ENCODE assay signal across 13 cellular contexts in genomic region chr1:168580290-168580689, GRCh38. TPM values are rescaled to one million over a fixed set of nuclear protein-coding genes. Genes with fewer than 3 reads are reported as not detected.
DNase-seq lines count a peak whose midpoint lies in the region; ATAC-seq and TF ChIP-seq lines count a peak whose summit lies in the region.
"Not testable (repeated sequence)": the region's sequence is repeated elsewhere in the genome, so short reads cannot be mapped to it uniquely, and the experiment has no call there.
"Had no signal": no experiment of that assay in that cellular context is flagged by ENCODE, and none has a peak within 500 bp of the region (broad histone marks: within the 10 kb centered on the region; RNA-seq: fewer than 3 reads in every experiment).

No MANE protein-coding gene starts in this region.

- H3K36me3 Mint-ChIP-seq in activated CD4-positive, alpha-beta memory T cell treated with anti-CD3 and anti-CD28 coated beads for 36 hours; activated T-cell treated with anti-CD3 and anti-CD28 coated beads, Interleukin-2, amount 50 U/mL, for 72 hours (ENCODE audit: insufficient read depth in 2 of 2); effector memory CD8-positive, alpha-beta T cell (ENCODE audit: insufficient read depth): not testable (repeated sequence)
- peaks cover 31% of the 10 kb centered on the region for H3K36me3 Mint-ChIP-seq in activated naive CD8-positive, alpha-beta T cell treated with anti-CD3 and anti-CD28 coated beads, Interleukin-2, amount 10 ng/mL, durations not matched to agents 7 days and 5 days

- intact Hi-C loops in activated CD4-positive, alpha-beta memory T cell treated with anti-CD3 and anti-CD28 coated beads for 36 hours (cut with micrococcal nuclease) = not testable (repeated sequence)

- not testable (repeated sequence) for H3K4me1 Mint-ChIP-seq in activated CD4-positive, alpha-beta memory T cell treated with anti-CD3 and anti-CD28 coated beads for 36 hours (ENCODE audit: low read depth)
- H3K4me1 Mint-ChIP-seq in activated T-cell treated with anti-CD3 and anti-CD28 coated beads, Interleukin-2, amount 50 U/mL, for 72 hours (ENCODE audit: low read depth) = peaks cover 18% of the 10 kb centered on the region
- peaks cover 30% of the 10 kb centered on the region for H3K4me1 Mint-ChIP-seq in activated naive CD8-positive, alpha-beta T cell treated with anti-CD3 and anti-CD28 coated beads, Interleukin-2, amount 10 ng/mL, durations not matched to agents 7 days and 5 days
- peaks cover 13 to 26% of the 10 kb centered on the region in 2 donors for H3K4me1 Mint-ChIP-seq in effector memory CD8-positive, alpha-beta T cell (ENCODE audit: low read depth in 2 of 2)
- peaks cover 18% of the 10 kb centered on the region for H3K4me1 Mint-ChIP-seq in stimulated activated naive CD8-positive, alpha-beta T cell treated with anti-CD3 and anti-CD28 coated beads, Interleukin-15, amount 100 ng/mL, for 72 hours

- not testable (repeated sequence) for H3K27me3 Mint-ChIP-seq in activated CD4-positive, alpha-beta memory T cell treated with anti-CD3 and anti-CD28 coated beads for 36 hours; activated T-cell treated with anti-CD3 and anti-CD28 coated beads, Interleukin-2, amount 50 U/mL, for 72 hours (ENCODE audit: low read depth); activated naive CD8-positive, alpha-beta T cell treated with anti-CD3 and anti-CD28 coated beads, Interleukin-2, amount 10 ng/mL, durations not matched to agents 7 days and 5 days; effector memory CD8-positive, alpha-beta T cell; stimulated activated naive CD8-positive, alpha-beta T cell treated with anti-CD3 and anti-CD28 coated beads, Interleukin-15, amount 100 ng/mL, for 72 hours

- peak; percentile 9 for DNase-seq in GM12865 (ENCODE audit: low read depth)
- DNase-seq in activated CD4-positive, alpha-beta memory T cell treated with anti-CD3 and anti-CD28 coated beads for 36 hours = peak; percentile 23
- peak; percentile 20 to 33 for DNase-seq in activated T-cell treated with anti-CD3 and anti-CD28 coated beads, Interleukin-2, amount 50 U/mL, for 72 hours
- not testable (repeated sequence) for DNase-seq in activated naive CD8-positive, alpha-beta T cell treated with anti-CD3 and anti-CD28 coated beads, Interleukin-2, amount 10 ng/mL, durations not matched to agents 7 days and 5 days; effector memory CD8-positive, alpha-beta T cell
- peak; percentile 11 for DNase-seq in stimulated activated CD4-positive, alpha-beta T cell treated with anti-CD3 and anti-CD28 coated beads, Interleukin-1b, Interleukin-23, amount 100 ng/mL, for 48 hours
- peak in 1 of 2 donors; percentile 29 for DNase-seq in stimulated activated naive CD8-positive, alpha-beta T cell treated with anti-CD3 and anti-CD28 coated beads, Interleukin-15, amount 100 ng/mL, for 72 hours

- POLR2A ChIA-PET in activated CD4-positive, alpha-beta memory T cell treated with anti-CD3 and anti-CD28 coated beads for 36 hours (lab: Charles Lee); activated naive CD8-positive, alpha-beta T cell treated with anti-CD3 and anti-CD28 coated beads, Interleukin-2, amount 10 ng/mL, durations not matched to agents 7 days and 5 days (lab: Charles Lee): not testable (repeated sequence)

- ATAC-seq in activated T-cell treated with anti-CD3 and anti-CD28 coated beads, Interleukin-2, amount 50 U/mL, for 72 hours (replicated peaks in 1 of 2) = peak; percentile 77 to 85
- ATAC-seq in activated naive CD8-positive, alpha-beta T cell treated with anti-CD3 and anti-CD28 coated beads, Interleukin-2, amount 10 ng/mL, durations not matched to agents 7 days and 5 days (ENCODE audit: low read depth); effector memory CD8-positive, alpha-beta T cell (replicated peaks): not testable (repeated sequence)
- ATAC-seq in stimulated activated naive CD8-positive, alpha-beta T cell treated with anti-CD3 and anti-CD28 coated beads, Interleukin-15, amount 100 ng/mL, for 72 hours = peak; percentile 64

- not testable (repeated sequence) for TF ChIP-seq CTCF in GM12865 (IDR thresholded peaks at IDR 0.05; ENCODE audit: insufficient read depth, low read depth, low read length, missing control alignments)

- not testable (repeated sequence) for H3K4me3 ChIP-seq in GM12865 (ENCODE audit: low read depth, low read length)

- CTCF ChIA-PET in activated CD4-positive, alpha-beta memory T cell treated with anti-CD3 and anti-CD28 coated beads for 36 hours (lab: Charles Lee) = not testable (repeated sequence)

- H3K27ac Mint-ChIP-seq in activated CD4-positive, alpha-beta memory T cell treated with anti-CD3 and anti-CD28 coated beads for 36 hours; activated T-cell treated with anti-CD3 and anti-CD28 coated beads, Interleukin-2, amount 50 U/mL, for 72 hours; activated naive CD8-positive, alpha-beta T cell treated with anti-CD3 and anti-CD28 coated beads, Interleukin-2, amount 10 ng/mL, durations not matched to agents 7 days and 5 days; stimulated activated naive CD8-positive, alpha-beta T cell treated with anti-CD3 and anti-CD28 coated beads, Interleukin-15, amount 100 ng/mL, for 72 hours: not testable (repeated sequence)
- H3K27ac Mint-ChIP-seq in effector memory CD8-positive, alpha-beta T cell = peak overlapping the region; percentile 57 to 90

- not testable (repeated sequence) for H3K9me3 Mint-ChIP-seq in activated CD4-positive, alpha-beta memory T cell treated with anti-CD3 and anti-CD28 coated beads for 36 hours; activated T-cell treated with anti-CD3 and anti-CD28 coated beads, Interleukin-2, amount 50 U/mL, for 72 hours; activated naive CD8-positive, alpha-beta T cell treated with anti-CD3 and anti-CD28 coated beads, Interleukin-2, amount 10 ng/mL, durations not matched to agents 7 days and 5 days; effector memory CD8-positive, alpha-beta T cell; stimulated activated naive CD8-positive, alpha-beta T cell treated with anti-CD3 and anti-CD28 coated beads, Interleukin-15, amount 100 ng/mL, for 72 hours

- not testable (repeated sequence) for H3K4me3 Mint-ChIP-seq in activated CD4-positive, alpha-beta memory T cell treated with anti-CD3 and anti-CD28 coated beads for 36 hours; activated T-cell treated with anti-CD3 and anti-CD28 coated beads, Interleukin-2, amount 50 U/mL, for 72 hours; stimulated activated naive CD8-positive, alpha-beta T cell treated with anti-CD3 and anti-CD28 coated beads, Interleukin-15, amount 100 ng/mL, for 72 hours
- H3K4me3 Mint-ChIP-seq in activated naive CD8-positive, alpha-beta T cell treated with anti-CD3 and anti-CD28 coated beads, Interleukin-2, amount 10 ng/mL, durations not matched to agents 7 days and 5 days = peak overlapping the region; percentile 18
- H3K4me3 Mint-ChIP-seq in effector memory CD8-positive, alpha-beta T cell = peak overlapping the region; percentile 73 to 82

RNA-seq across cellular contexts. Expression of gene XCL1, which starts 3.9 kb away (rescaled TPM):
- 1 to 10 TPM in 1 of 2 experiments, under 1 TPM in 1; 0.97 to 1.2 TPM for total RNA-seq in activated CD4-positive, alpha-beta memory T cell treated with anti-CD3 and anti-CD28 coated beads for 36 hours
- 10 to 100 TPM; 11.7 to 27.8 TPM for total RNA-seq in activated T-cell treated with anti-CD3 and anti-CD28 coated beads, Interleukin-2, amount 50 U/mL, for 72 hours
- total RNA-seq in activated naive CD8-positive, alpha-beta T cell treated with anti-CD3 and anti-CD28 coated beads, Interleukin-2, amount 10 ng/mL, durations not matched to agents 7 days and 5 days = 10 to 100 TPM; 22.8 to 27.1 TPM
- total RNA-seq: A673, Calu3, GM23248, H4, HT-29 had no signal

RNA-seq across cellular contexts. Expression of gene XCL2, which starts 36.5 kb away (rescaled TPM):
- 1 to 10 TPM in 1 of 2 experiments, under 1 TPM in 1; 0.75 to 1.1 TPM for total RNA-seq in activated CD4-positive, alpha-beta memory T cell treated with anti-CD3 and anti-CD28 coated beads for 36 hours
- total RNA-seq in activated T-cell treated with anti-CD3 and anti-CD28 coated beads, Interleukin-2, amount 50 U/mL, for 72 hours = 10 to 100 TPM; 15.7 to 51.0 TPM
- 10 to 100 TPM; 15.4 to 19.3 TPM for total RNA-seq in activated naive CD8-positive, alpha-beta T cell treated with anti-CD3 and anti-CD28 coated beads, Interleukin-2, amount 10 ng/mL, durations not matched to agents 7 days and 5 days
- total RNA-seq: A673; Calu3; CD4-positive, alpha-beta memory T cell; GM23248; H4; HT-29 had no signal

Comparison
In these comparisons a context has a peak if more than half of its experiments do, and no peak if none do; other contexts are left out.
1. RNA of gene XCL1, which starts 3.9 kb away (total RNA-seq): 11.7 to 27.8 TPM in activated T-cell treated with anti-CD3 and anti-CD28 coated beads, Interleukin-2, amount 50 U/mL, for 72 hours and 22.8 to 27.1 TPM in activated naive CD8-positive, alpha-beta T cell treated with anti-CD3 and anti-CD28 coated beads, Interleukin-2, amount 10 ng/mL, durations not matched to agents 7 days and 5 days; 0.97 to 1.2 TPM in activated CD4-positive, alpha-beta memory T cell treated with anti-CD3 and anti-CD28 coated beads for 36 hours; every median in the first group is over 4 times any median in the second.
2. RNA of gene XCL2, which starts 36.5 kb away (total RNA-seq): 15.7 to 51.0 TPM in activated T-cell treated with anti-CD3 and anti-CD28 coated beads, Interleukin-2, amount 50 U/mL, for 72 hours and 15.4 to 19.3 TPM in activated naive CD8-positive, alpha-beta T cell treated with anti-CD3 and anti-CD28 coated beads, Interleukin-2, amount 10 ng/mL, durations not matched to agents 7 days and 5 days; 0.75 to 1.1 TPM in activated CD4-positive, alpha-beta memory T cell treated with anti-CD3 and anti-CD28 coated beads for 36 hours; every median in the first group is over 4 times any median in the second.